In genomic region chr1:44662683-44663030, GRCh38 we compare ENCODE assay signal across 26 cellular contexts. TPM values are rescaled to one million over a fixed set of nuclear protein-coding genes. Genes with fewer than 3 reads are reported as not detected.
"Had no signal": no experiment of that assay in that cellular context is flagged by ENCODE, and none has a peak within 500 bp of the region (broad histone marks: within the 10 kb centered on the region; RNA-seq: fewer than 3 reads in every experiment).

No MANE protein-coding gene starts in this region.

- H3K27ac ChIP-seq: colonic mucosa, epithelial cell of prostate, gastrocnemius medialis, prostate gland, right atrium auricular region, sigmoid colon, skin epidermis, thoracic aorta, tibial nerve, upper lobe of left lung had no signal

- H3K27me3 ChIP-seq: colonic mucosa, gastrocnemius medialis, right atrium auricular region, sigmoid colon, tibial nerve, upper lobe of left lung had no signal

- H3K9me3 ChIP-seq: colonic mucosa, gastrocnemius medialis, prostate gland, right atrium auricular region, sigmoid colon, thoracic aorta, tibial nerve, upper lobe of left lung had no signal

- H3K27ac Mint-ChIP-seq: dendritic cell treated with granulocyte-macrophage colony-stimulating factor and Interleukin-4, amounts not matched to agents 40 ng/mL and 50 ng/mL, for 4 days; endodermal cell; nephron progenitor cell; stimulated activated naive B cell treated with anti-CD40 and anti-IgM and Interleukin-4, amounts not matched to agents 10 μg/mL and 1 μg/mL and 100 μg/mL, for 72 hours had no signal

- H3K4me1 ChIP-seq: colonic mucosa, prostate gland had no signal

- H3K36me3 Mint-ChIP-seq: naive thymus-derived CD4-positive, alpha-beta T cell; stimulated activated naive B cell treated with anti-CD40 and anti-IgM and Interleukin-4, amounts not matched to agents 10 μg/mL and 1 μg/mL and 100 μg/mL, for 72 hours had no signal

- H3K4me3 ChIP-seq: colonic mucosa, gastrocnemius medialis, prostate gland, right atrium auricular region, sigmoid colon, skin epidermis, thoracic aorta, tibial nerve, upper lobe of left lung had no signal

- H3K27me3 Mint-ChIP-seq: naive thymus-derived CD4-positive, alpha-beta T cell; stimulated activated naive B cell treated with anti-CD40 and anti-IgM and Interleukin-4, amounts not matched to agents 10 μg/mL and 1 μg/mL and 100 μg/mL, for 72 hours; stimulated activated naive CD8-positive, alpha-beta T cell treated with anti-CD3 and anti-CD28 coated beads, Interleukin-15, Interleukin-2, amounts not matched to agents 100 ng/mL and 50 ng/mL, for 24 hours had no signal

- H3K9me3 Mint-ChIP-seq: dendritic cell treated with granulocyte-macrophage colony-stimulating factor and Interleukin-4, amounts not matched to agents 40 ng/mL and 50 ng/mL, for 4 days; endodermal cell; naive thymus-derived CD4-positive, alpha-beta T cell; nephron progenitor cell; stimulated activated naive B cell treated with anti-CD40 and anti-IgM and Interleukin-4, amounts not matched to agents 10 μg/mL and 1 μg/mL and 100 μg/mL, for 72 hours; stimulated activated naive CD8-positive, alpha-beta T cell treated with anti-CD3 and anti-CD28 coated beads, Interleukin-15, Interleukin-2, amounts not matched to agents 100 ng/mL and 50 ng/mL, for 24 hours had no signal

- H3K36me3 ChIP-seq: colonic mucosa, gastrocnemius medialis, prostate gland, right atrium auricular region, sigmoid colon, thoracic aorta had no signal

- H3K4me3 Mint-ChIP-seq: dendritic cell treated with granulocyte-macrophage colony-stimulating factor and Interleukin-4, amounts not matched to agents 40 ng/mL and 50 ng/mL, for 4 days; endodermal cell; naive thymus-derived CD4-positive, alpha-beta T cell; nephron progenitor cell; stimulated activated naive B cell treated with anti-CD40 and anti-IgM and Interleukin-4, amounts not matched to agents 10 μg/mL and 1 μg/mL and 100 μg/mL, for 72 hours; stimulated activated naive CD8-positive, alpha-beta T cell treated with anti-CD3 and anti-CD28 coated beads, Interleukin-15, Interleukin-2, amounts not matched to agents 100 ng/mL and 50 ng/mL, for 24 hours had no signal

- ATAC-seq: esophagus mucosa; gastrocnemius medialis; naive thymus-derived CD4-positive, alpha-beta T cell; stimulated activated naive B cell treated with anti-CD40 and anti-IgM and Interleukin-4, amounts not matched to agents 10 μg/mL and 1 μg/mL and 100 μg/mL, for 72 hours had no signal

- DNase-seq: colonic mucosa; effector CD8-positive, alpha-beta T cell; endodermal cell; foreskin fibroblast; gastrocnemius medialis; kidney; mesenchymal stem cell; midbrain; naive thymus-derived CD4-positive, alpha-beta T cell; nephron progenitor cell; nucleus accumbens; sigmoid colon; stimulated activated CD4-positive, alpha-beta T cell treated with anti-CD3 and anti-CD28 coated beads, Interleukin-15, amount 100 ng/mL, for 24 hours; stimulated activated CD4-positive, alpha-beta T cell treated with anti-CD3 and anti-CD28 coated beads, Interleukin-2, amount 100 ng/mL, for 48 hours; stimulated activated naive B cell treated with anti-CD40 and anti-IgM and Interleukin-4, amounts not matched to agents 10 μg/mL and 1 μg/mL and 100 μg/mL, for 72 hours had no signal

RNA-seq across cellular contexts. Expression of gene ARMH1, which starts 11.9 kb away (rescaled TPM):
- total RNA-seq: esophagus mucosa, glomerular endothelial cell had no signal
